In genomic region chr5:74394543-74394923, GRCh38 we compare ENCODE assay signal across 13 cellular contexts.
DNase-seq lines count a peak whose midpoint lies in the region; ATAC-seq and TF ChIP-seq lines count a peak whose summit lies in the region.
"Had no signal": no experiment of that assay in that cellular context is flagged by ENCODE, and none has a peak within 500 bp of the region (broad histone marks: within the 10 kb centered on the region; RNA-seq: fewer than 3 reads in every experiment).

No MANE protein-coding gene starts in this region.

- H3K4me1 ChIP-seq in parathyroid adenoma: peaks cover 26% of the 10 kb centered on the region
- H3K4me1 ChIP-seq: left lung had no signal

- H3K27me3 ChIP-seq in parathyroid adenoma (ENCODE audit: control insufficient read depth, insufficient read depth, low read length): no peaks in the 10 kb centered on the region
- H3K27me3 ChIP-seq: left lung had no signal

- H3K36me3 ChIP-seq in parathyroid adenoma (ENCODE audit: control insufficient read depth, insufficient read depth, low read length): no peaks in the 10 kb centered on the region
- H3K36me3 ChIP-seq: left lung had no signal

- H3K4me2 ChIP-seq in parathyroid adenoma (ENCODE audit: low read length): no peak overlapping the region

- peak; percentile 45 for TF ChIP-seq CTCF in epithelial cell of proximal tubule (conservative IDR thresholded peaks at IDR 0.05; ENCODE audit: low read depth, low read length)
- TF ChIP-seq CTCF in parathyroid adenoma (IDR thresholded peaks at IDR 0.05): peak; percentile 4

- no peak overlapping the region for H3K4me3 ChIP-seq in epithelial cell of proximal tubule (ENCODE audit: low read depth, low read length)
- H3K4me3 ChIP-seq in parathyroid adenoma (ENCODE audit: low read depth, low read length): no peak overlapping the region
- H3K4me3 ChIP-seq: left lung had no signal

- DNase-seq in NCI-H82 (lab: John Stamatoyannopoulos, UW) (peak; percentile 14), NCI-H82 treated with DMSO at 0.1 percent for 48 hours (lab: John Stamatoyannopoulos, UW; ENCODE audit: unreplicated experiment) (no peak), NOMO-1 treated with DMSO at 0.1 percent for 48 hours (lab: John Stamatoyannopoulos, UW; ENCODE audit: unreplicated experiment) (peak; percentile 15), epithelial cell of proximal tubule (ENCODE audit: low read depth) (no peak), NCI-H2029 (lab: John Stamatoyannopoulos, UW) (no peak)
- DNase-seq: activated T-cell treated with anti-CD3 and anti-CD28 coated beads, Interleukin-2, amount 50 U/mL, for 48 hours; caudate nucleus; left lung; MV-4-11; OCI-M1 had no signal

- no peak for ATAC-seq in activated CD4-positive, CD25-positive, alpha-beta regulatory T cell treated with anti-CD3 and anti-CD28 coated beads, Interleukin-2, amount 50 U/mL, for 24 hours
- no peak for ATAC-seq in GM21528 (IDR thresholded peaks at IDR 0.05; ENCODE audit: low FRiP score, unreplicated experiment)

- peak overlapping the region; percentile 65 for H2AFZ ChIP-seq in parathyroid adenoma

- H3K27ac ChIP-seq in parathyroid adenoma: peak overlapping the region; percentile 17
- H3K27ac ChIP-seq: left lung had no signal

- no peaks in the 10 kb centered on the region for H3K9me3 ChIP-seq in parathyroid adenoma (ENCODE audit: control insufficient read depth, low read length)

- no peak overlapping the region for H3K9ac ChIP-seq in parathyroid adenoma

- no peaks in the 10 kb centered on the region for H3K79me2 ChIP-seq in parathyroid adenoma

Comparison
In these comparisons a context has a peak if more than half of its experiments do, and no peak if none do; other contexts are left out.
1. DNase-seq: peak in NCI-H82 (single experiment) and NOMO-1 treated with DMSO at 0.1 percent for 48 hours (single experiment); none in NCI-H82 treated with DMSO at 0.1 percent for 48 hours (single experiment), epithelial cell of proximal tubule (single experiment) and NCI-H2029 (single experiment).